Comparison of ENCODE assay signal across 9 cellular contexts in genomic region chr10:102796407-102797176, GRCh38. TPM values are rescaled to one million over a fixed set of nuclear protein-coding genes. Genes with fewer than 3 reads are reported as not detected.
DNase-seq lines count a peak whose midpoint lies in the region; ATAC-seq and TF ChIP-seq lines count a peak whose summit lies in the region.
"Had no signal": no experiment of that assay in that cellular context is flagged by ENCODE, and none has a peak within 500 bp of the region (broad histone marks: within the 10 kb centered on the region; RNA-seq: fewer than 3 reads in every experiment).

No MANE protein-coding gene starts in this region.

- peak overlapping the region; percentile 82 for H3K27ac Mint-ChIP-seq in T-helper 2 cell treated with Interferon-gamma antibody and Interleukin-4, amounts not matched to agents 5 μg/mL and 100 μg/mL, for 36 hours
- peak overlapping the region in 3 of 5 experiments; percentile 72 to 86 (median 79) for H3K27ac Mint-ChIP-seq in brain
- H3K27ac Mint-ChIP-seq in memory B cell: peak overlapping the region; percentile 94
- H3K27ac Mint-ChIP-seq in endothelial cell (ENCODE audit: unreplicated experiment): no peak overlapping the region

- H3K9me3 Mint-ChIP-seq in T-helper 2 cell treated with Interferon-gamma antibody and Interleukin-4, amounts not matched to agents 5 μg/mL and 100 μg/mL, for 36 hours: no peaks in the 10 kb centered on the region
- H3K9me3 Mint-ChIP-seq in brain (no peaks in the 10 kb centered on the region), memory B cell (no peaks in the 10 kb centered on the region), endothelial cell (ENCODE audit: unreplicated experiment) (no peaks in the 10 kb centered on the region)

- H3K27me3 Mint-ChIP-seq in T-helper 2 cell treated with Interferon-gamma antibody and Interleukin-4, amounts not matched to agents 5 μg/mL and 100 μg/mL, for 36 hours (ENCODE audit: low read depth): no peaks in the 10 kb centered on the region
- H3K27me3 Mint-ChIP-seq in brain (no peaks in the 10 kb centered on the region), memory B cell (no peaks in the 10 kb centered on the region), endothelial cell (ENCODE audit: unreplicated experiment) (peaks cover 3% of the 10 kb centered on the region)

- no peak for TF ChIP-seq CTCF in brain (conservative IDR thresholded peaks at IDR 0.05)
- TF ChIP-seq CTCF in endothelial cell (IDR thresholded peaks at IDR 0.05; ENCODE audit: unreplicated experiment): no peak

- H3K4me1 Mint-ChIP-seq in T-helper 2 cell treated with Interferon-gamma antibody and Interleukin-4, amounts not matched to agents 5 μg/mL and 100 μg/mL, for 36 hours (ENCODE audit: low read depth): peaks cover 26% of the 10 kb centered on the region
- peaks cover 71% of the 10 kb centered on the region for H3K4me1 Mint-ChIP-seq in brain
- H3K4me1 Mint-ChIP-seq in memory B cell: peaks cover 31% of the 10 kb centered on the region
- peaks cover 24% of the 10 kb centered on the region for H3K4me1 Mint-ChIP-seq in endothelial cell (ENCODE audit: unreplicated experiment)

- DNase-seq in T-helper 2 cell treated with Interferon-gamma antibody and Interleukin-4, amounts not matched to agents 5 μg/mL and 100 μg/mL, for 36 hours (ENCODE audit: low spot score): peak; percentile 65
- peak; percentile 21 to 23 for DNase-seq in memory B cell (ENCODE audit: low spot score in 2 of 2)
- DNase-seq in stimulated activated CD8-positive, alpha-beta memory T cell treated with anti-CD3 and anti-CD28 coated beads, Interleukin-4, amount 100 ng/mL, for 48 hours: peak; percentile 67
- no peak for DNase-seq in NCI-H748 treated with DMSO at 0.1 percent for 48 hours (lab: John Stamatoyannopoulos, UW)
- DNase-seq in endothelial cell (ENCODE audit: low spot score): no peak

- peak; percentile 68 for ATAC-seq in GM18873 (IDR thresholded peaks at IDR 0.05; ENCODE audit: low FRiP score, unreplicated experiment)
- ATAC-seq in HG03097 (IDR thresholded peaks at IDR 0.05; ENCODE audit: low FRiP score, unreplicated experiment): peak; percentile 85
- ATAC-seq in memory B cell (ENCODE audit: low read depth): peak; percentile 99

- peaks cover 19% of the 10 kb centered on the region for H3K36me3 Mint-ChIP-seq in T-helper 2 cell treated with Interferon-gamma antibody and Interleukin-4, amounts not matched to agents 5 μg/mL and 100 μg/mL, for 36 hours (ENCODE audit: low read depth)
- H3K36me3 Mint-ChIP-seq in brain (peaks cover 44% of the 10 kb centered on the region), memory B cell (peaks cover 5% of the 10 kb centered on the region), endothelial cell (ENCODE audit: low read depth, unreplicated experiment) (peaks cover 17% of the 10 kb centered on the region)

- peak overlapping the region; percentile 38 for H3K4me3 Mint-ChIP-seq in T-helper 2 cell treated with Interferon-gamma antibody and Interleukin-4, amounts not matched to agents 5 μg/mL and 100 μg/mL, for 36 hours
- H3K4me3 Mint-ChIP-seq in brain: no peak overlapping the region
- peak overlapping the region; percentile 56 for H3K4me3 Mint-ChIP-seq in memory B cell
- no peak overlapping the region for H3K4me3 Mint-ChIP-seq in endothelial cell (ENCODE audit: unreplicated experiment)

RNA-seq across cellular contexts. Expression of gene CYP17A1, which starts 40.6 kb away (rescaled TPM):
- 0.24 TPM for polyA plus RNA-seq in brain (ENCODE audit: insufficient read depth, low read depth, low replicate concordance)
- not detected for total RNA-seq in endothelial cell (ENCODE audit: unreplicated experiment)
- total RNA-seq: activated CD8-positive, alpha-beta memory T cell treated with anti-CD3 and anti-CD28 coated beads for 36 hours had no signal

RNA-seq across cellular contexts. Expression of gene WBP1L, which starts 52.8 kb away (rescaled TPM):
- 23.8 TPM for polyA plus RNA-seq in brain (ENCODE audit: insufficient read depth, low read depth, low replicate concordance)
- total RNA-seq in endothelial cell (ENCODE audit: unreplicated experiment): 49.4 TPM

RNA-seq across cellular contexts. Expression of gene BORCS7, which starts 57.5 kb away (rescaled TPM):
- 13.1 TPM for polyA plus RNA-seq in brain (ENCODE audit: insufficient read depth, low read depth, low replicate concordance)
- total RNA-seq in endothelial cell (ENCODE audit: unreplicated experiment): 10.7 TPM

Comparison
In these comparisons a context has a peak if more than half of its experiments do, and no peak if none do; other contexts are left out.
1. DNase-seq: peak in T-helper 2 cell treated with Interferon-gamma antibody and Interleukin-4, amounts not matched to agents 5 μg/mL and 100 μg/mL, for 36 hours (single experiment), memory B cell (2 of 2) and stimulated activated CD8-positive, alpha-beta memory T cell treated with anti-CD3 and anti-CD28 coated beads, Interleukin-4, amount 100 ng/mL, for 48 hours (single experiment); none in NCI-H748 treated with DMSO at 0.1 percent for 48 hours (single experiment) and endothelial cell (single experiment).
2. H3K4me3 Mint-ChIP-seq: peak in T-helper 2 cell treated with Interferon-gamma antibody and Interleukin-4, amounts not matched to agents 5 μg/mL and 100 μg/mL, for 36 hours (single experiment) and memory B cell (single experiment); none in brain (0 of 5) and endothelial cell (single experiment).
3. Peak in every context shown above with its lines, with median percentiles within 50 percentile points of each other: ATAC-seq.